In genomic region chr11:12402027-12402426, GRCh38 we compare ENCODE assay signal across 2 cellular contexts.
TF ChIP-seq lines count a peak whose summit lies in the region.

No MANE protein-coding gene starts in this region.

TF ChIP-seq in HCT116, 20 proteins besides CTCF, POLR2A, EP300 and RAD21 (continued from another document):
- no peak for TF ChIP-seq MAX (IDR thresholded peaks at IDR 0.05)
- TF ChIP-seq CEBPB (IDR thresholded peaks at IDR 0.05; ENCODE audit: low read depth) = no peak
- no peak for TF ChIP-seq EGR1 (IDR thresholded peaks at IDR 0.05; ENCODE audit: low read depth)
- TF ChIP-seq ZFX (IDR thresholded peaks at IDR 0.05) = no peak
- TF ChIP-seq JUND (IDR thresholded peaks at IDR 0.05) = no peak
- TF ChIP-seq ZBTB33 (IDR thresholded peaks at IDR 0.05; ENCODE audit: extremely low read depth, insufficient replicate concordance, low read length) = no peak
- no peak for TF ChIP-seq ZNF274 (IDR thresholded peaks at IDR 0.05; ENCODE audit: low read depth, low read length)
- TF ChIP-seq EZH2 (IDR thresholded peaks at IDR 0.05) = no peak

TF ChIP-seq in WTC11, 78 proteins besides CTCF, POLR2A, EP300 and RAD21:
- TF ChIP-seq ATF2 (CRISPR knock-in tag; IDR thresholded peaks at IDR 0.05; ENCODE audit: borderline replicate concordance, low read depth) = no peak
- TF ChIP-seq MLX (CRISPR knock-in tag; IDR thresholded peaks at IDR 0.05) = no peak
- TF ChIP-seq ZNF317 (CRISPR knock-in tag; IDR thresholded peaks at IDR 0.05; ENCODE audit: borderline replicate concordance, low read depth) = no peak
- no peak for TF ChIP-seq PREB (CRISPR knock-in tag; IDR thresholded peaks at IDR 0.05; ENCODE audit: borderline replicate concordance)
- TF ChIP-seq ZMAT4 (CRISPR knock-in tag; IDR thresholded peaks at IDR 0.05) = no peak
- TF ChIP-seq SMAD3 (CRISPR knock-in tag; IDR thresholded peaks at IDR 0.05; ENCODE audit: borderline replicate concordance) = no peak
- TF ChIP-seq NFATC4 (CRISPR knock-in tag; IDR thresholded peaks at IDR 0.05) = no peak
- TF ChIP-seq CDX4 (CRISPR knock-in tag; IDR thresholded peaks at IDR 0.05; ENCODE audit: borderline replicate concordance) = no peak
- TF ChIP-seq ZNF138 (CRISPR knock-in tag; conservative IDR thresholded peaks at IDR 0.05) = no peak
- TF ChIP-seq PRDM15 (CRISPR knock-in tag; IDR thresholded peaks at IDR 0.05) = no peak
- TF ChIP-seq FOXP4 (CRISPR knock-in tag; IDR thresholded peaks at IDR 0.05) = no peak
